In genomic region chr17:17786998-17787397, GRCh38 we compare ENCODE assay signal across 22 cellular contexts.
"Had no signal": no experiment of that assay in that cellular context is flagged by ENCODE, and none has a peak within 500 bp of the region (broad histone marks: within the 10 kb centered on the region; RNA-seq: fewer than 3 reads in every experiment).

No MANE protein-coding gene starts in this region.

- ATAC-seq: activated CD4-positive, alpha-beta T cell treated with anti-CD3 and anti-CD28 coated beads for 36 hours had no signal

- H3K9me3 ChIP-seq: esophagus muscularis mucosa, left ventricle myocardium inferior, thyroid gland had no signal

- H3K4me3 ChIP-seq: cardiac muscle cell, esophagus muscularis mucosa, left ventricle myocardium inferior, thyroid gland had no signal

- H3K27ac ChIP-seq: cardiac muscle cell, esophagus muscularis mucosa had no signal

- H3K27me3 ChIP-seq: cardiac muscle cell, esophagus muscularis mucosa, thyroid gland had no signal

- H3K36me3 ChIP-seq: cardiac muscle cell, esophagus muscularis mucosa, left ventricle myocardium inferior, thyroid gland had no signal

- DNase-seq: activated B cell treated with CpG ODN at 0.5 μM for 24 hours; activated CD4-positive, alpha-beta T cell treated with anti-CD3 and anti-CD28 coated beads for 36 hours; activated CD4-positive, alpha-beta T cell treated with anti-CD3 and anti-CD28 coated beads, Interleukin-2, amount 50 U/mL, for 4 hours; activated CD8-positive, alpha-beta memory T cell treated with anti-CD3 and anti-CD28 coated beads for 24 hours; activated CD8-positive, alpha-beta memory T cell treated with anti-CD3 and anti-CD28 coated beads, Interleukin-2, amount 50 U/mL, for 4 hours; activated effector memory CD4-positive, alpha-beta T cell treated with Interleukin-2 at 50 U/mL for 16 hours; activated naive CD4-positive, alpha-beta T cell treated with anti-CD3 and anti-CD28 coated beads for 36 hours; activated naive CD8-positive, alpha-beta T cell treated with anti-CD3 and anti-CD28 coated beads, Interleukin-2, amount 10 ng/mL, durations not matched to agents 7 days and 5 days; activated T-cell treated with anti-CD3 and anti-CD28 coated beads, Interleukin-2, amount 50 U/mL, for 48 hours; amygdala; effector memory CD4-positive, alpha-beta T cell; hippocampal formation; left ventricle myocardium inferior; nephron progenitor cell; occipital lobe; stimulated activated CD4-positive, alpha-beta T cell treated with anti-CD3 and anti-CD28 coated beads, Interleukin-2, amount 100 ng/mL, for 48 hours; stimulated activated CD8-positive, alpha-beta memory T cell treated with anti-CD3 and anti-CD28 coated beads, Interleukin-4, amount 100 ng/mL, for 48 hours; stimulated activated naive CD4-positive, alpha-beta T cell treated with Interleukin-2 at 50 U/mL for 16 hours; T1000; thyroid gland had no signal
